In the genomic region with DNA sequence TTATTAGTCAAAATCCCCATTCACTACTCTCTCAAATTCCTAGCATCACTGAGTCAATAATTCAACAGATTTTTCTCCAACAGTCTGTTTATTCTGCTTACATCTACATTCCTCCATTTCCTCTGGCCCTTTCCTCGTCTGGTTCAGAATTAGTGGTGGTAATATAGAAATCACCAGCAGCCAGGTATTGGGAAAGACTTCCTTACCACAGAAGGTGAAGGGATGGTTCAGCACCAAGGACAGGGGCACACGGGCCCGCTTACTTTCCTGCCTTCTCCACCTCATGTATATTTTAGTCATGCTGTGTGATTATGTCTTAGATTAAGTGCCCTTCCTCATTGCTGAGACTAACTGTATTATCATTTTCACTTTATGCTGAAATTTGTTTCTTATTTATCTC, we compare ENCODE assay signal across 1 cellular context.
A peak's percentile ranks its signal among the peaks of the same experiment; 100 is the strongest.
TF ChIP-seq lines count a peak whose summit lies in the region.

No MANE protein-coding gene starts in this region.

TF ChIP-seq in GM23338, 12 proteins besides CTCF, POLR2A, EP300 and RAD21:
- TF ChIP-seq, protein P1, sequence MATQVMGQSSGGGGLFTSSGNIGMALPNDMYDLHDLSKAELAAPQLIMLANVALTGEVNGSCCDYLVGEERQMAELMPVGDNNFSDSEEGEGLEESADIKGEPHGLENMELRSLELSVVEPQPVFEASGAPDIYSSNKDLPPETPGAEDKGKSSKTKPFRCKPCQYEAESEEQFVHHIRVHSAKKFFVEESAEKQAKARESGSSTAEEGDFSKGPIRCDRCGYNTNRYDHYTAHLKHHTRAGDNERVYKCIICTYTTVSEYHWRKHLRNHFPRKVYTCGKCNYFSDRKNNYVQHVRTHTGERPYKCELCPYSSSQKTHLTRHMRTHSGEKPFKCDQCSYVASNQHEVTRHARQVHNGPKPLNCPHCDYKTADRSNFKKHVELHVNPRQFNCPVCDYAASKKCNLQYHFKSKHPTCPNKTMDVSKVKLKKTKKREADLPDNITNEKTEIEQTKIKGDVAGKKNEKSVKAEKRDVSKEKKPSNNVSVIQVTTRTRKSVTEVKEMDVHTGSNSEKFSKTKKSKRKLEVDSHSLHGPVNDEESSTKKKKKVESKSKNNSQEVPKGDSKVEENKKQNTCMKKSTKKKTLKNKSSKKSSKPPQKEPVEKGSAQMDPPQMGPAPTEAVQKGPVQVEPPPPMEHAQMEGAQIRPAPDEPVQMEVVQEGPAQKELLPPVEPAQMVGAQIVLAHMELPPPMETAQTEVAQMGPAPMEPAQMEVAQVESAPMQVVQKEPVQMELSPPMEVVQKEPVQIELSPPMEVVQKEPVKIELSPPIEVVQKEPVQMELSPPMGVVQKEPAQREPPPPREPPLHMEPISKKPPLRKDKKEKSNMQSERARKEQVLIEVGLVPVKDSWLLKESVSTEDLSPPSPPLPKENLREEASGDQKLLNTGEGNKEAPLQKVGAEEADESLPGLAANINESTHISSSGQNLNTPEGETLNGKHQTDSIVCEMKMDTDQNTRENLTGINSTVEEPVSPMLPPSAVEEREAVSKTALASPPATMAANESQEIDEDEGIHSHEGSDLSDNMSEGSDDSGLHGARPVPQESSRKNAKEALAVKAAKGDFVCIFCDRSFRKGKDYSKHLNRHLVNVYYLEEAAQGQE (IDR thresholded peaks at IDR 0.05; ENCODE audit: unreplicated experiment): peak; percentile 94
- TF ChIP-seq, protein P2, sequence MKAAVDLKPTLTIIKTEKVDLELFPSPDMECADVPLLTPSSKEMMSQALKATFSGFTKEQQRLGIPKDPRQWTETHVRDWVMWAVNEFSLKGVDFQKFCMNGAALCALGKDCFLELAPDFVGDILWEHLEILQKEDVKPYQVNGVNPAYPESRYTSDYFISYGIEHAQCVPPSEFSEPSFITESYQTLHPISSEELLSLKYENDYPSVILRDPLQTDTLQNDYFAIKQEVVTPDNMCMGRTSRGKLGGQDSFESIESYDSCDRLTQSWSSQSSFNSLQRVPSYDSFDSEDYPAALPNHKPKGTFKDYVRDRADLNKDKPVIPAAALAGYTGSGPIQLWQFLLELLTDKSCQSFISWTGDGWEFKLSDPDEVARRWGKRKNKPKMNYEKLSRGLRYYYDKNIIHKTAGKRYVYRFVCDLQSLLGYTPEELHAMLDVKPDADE (IDR thresholded peaks at IDR 0.05): no peak
- no peak for TF ChIP-seq EZH2phosphoT487 (IDR thresholded peaks at IDR 0.05; ENCODE audit: unreplicated experiment)
- no peak for TF ChIP-seq STAT1 (IDR thresholded peaks at IDR 0.05; ENCODE audit: unreplicated experiment)
